Comparison of ENCODE assay signal across 8 cellular contexts in genomic region chr1:63023637-63024036, GRCh38.
"Had no signal": no experiment of that assay in that cellular context is flagged by ENCODE, and none has a peak within 500 bp of the region (broad histone marks: within the 10 kb centered on the region; RNA-seq: fewer than 3 reads in every experiment).

No MANE protein-coding gene starts in this region.

- H3K4me3 ChIP-seq: GM23338 had no signal

- H3K4me1 Mint-ChIP-seq: IgD-negative memory B cell had no signal

- H3K9me3 Mint-ChIP-seq: GM23338 had no signal

- DNase-seq: H9, HCEC 1CT, HFFc6, KG1 had no signal

- H3K27ac Mint-ChIP-seq: GM23338, HFFc6, IgD-negative memory B cell had no signal

- H3K4me2 ChIP-seq: GM23338 had no signal

- H2AFZ ChIP-seq: GM23338 had no signal

- H3K27ac ChIP-seq: HL-60 had no signal

- ATAC-seq: HepG2 had no signal

- FAIRE-seq: HepG2 had no signal

- H3K36me3 Mint-ChIP-seq: IgD-negative memory B cell had no signal

- H3K4me3 Mint-ChIP-seq: GM23338, H9, HFFc6, IgD-negative memory B cell had no signal
